Comparison of ENCODE assay signal across 11 cellular contexts in the genomic region with DNA sequence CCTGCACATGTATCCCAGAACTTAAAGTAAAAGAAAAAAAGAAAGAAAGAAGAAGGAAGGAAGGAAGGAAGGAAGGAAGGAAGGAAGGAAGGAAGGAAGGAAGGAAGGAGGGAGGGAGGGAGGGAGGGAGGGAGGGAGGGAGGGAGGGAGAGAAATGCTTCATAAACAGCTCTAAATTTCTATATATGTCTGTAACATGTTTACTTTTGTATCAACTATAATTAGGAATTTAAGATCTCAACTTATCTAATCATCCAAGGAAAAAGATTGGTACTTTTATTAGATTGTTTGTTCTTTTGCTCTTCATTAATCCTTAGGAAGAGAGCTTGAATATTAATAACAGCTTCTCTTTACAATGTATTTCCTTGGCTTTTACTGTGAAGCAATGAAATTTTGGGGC.
"Had no signal": no experiment of that assay in that cellular context is flagged by ENCODE, and none has a peak within 500 bp of the region (broad histone marks: within the 10 kb centered on the region; RNA-seq: fewer than 3 reads in every experiment).

No MANE protein-coding gene starts in this region.

- FAIRE-seq: H1, H54 had no signal

- H3K4me3 ChIP-seq: GM23248, GM23338, HAP-1 had no signal

- DNase-seq: GM23248, GOT3, H7, H9, HCEC 1CT, HFFc6 had no signal

- ATAC-seq: GM23338, HCT116 had no signal

- H3K27ac ChIP-seq: GM23248 had no signal

- H3K9ac ChIP-seq: GM23248 had no signal

- H2AFZ ChIP-seq: GM23248, GM23338 had no signal

- H3K4me2 ChIP-seq: GM23338 had no signal

- H3K4me1 ChIP-seq: HAP-1 had no signal

- H3K36me3 ChIP-seq: HAP-1 had no signal

- H3K9me3 ChIP-seq: HAP-1 had no signal
